10 cellular contexts compared by ENCODE assay signal in genomic region chr10:62806246-62806645, GRCh38. TPM values are rescaled to one million over a fixed set of nuclear protein-coding genes. Genes with fewer than 3 reads are reported as not detected.
A peak's percentile ranks its signal among the peaks of the same experiment; 100 is the strongest.
DNase-seq lines count a peak whose midpoint lies in the region; ATAC-seq, FAIRE-seq and TF ChIP-seq lines count a peak whose summit lies in the region.
"Had no signal": no experiment of that assay in that cellular context is flagged by ENCODE, and none has a peak within 500 bp of the region (broad histone marks: within the 10 kb centered on the region; RNA-seq: fewer than 3 reads in every experiment).

No MANE protein-coding gene starts in this region.

- no peaks in the 10 kb centered on the region for H3K27me3 ChIP-seq in BLaER1
- H3K27me3 ChIP-seq in IMR-90 (ENCODE audit: control insufficient read depth, insufficient read depth, low read length): no peaks in the 10 kb centered on the region
- no peaks in the 10 kb centered on the region for H3K27me3 ChIP-seq in bronchial epithelial cell (ENCODE audit: control insufficient read depth, insufficient read depth, low read length)

- CTCF ChIA-PET in IMR-90 (lab: Yijun Ruan, JAX): interaction anchor here (0.6 to 1.0 kb wide), 3 partner anchors 9 to 196 kb away, joined by 3 to 4 read pairs (median 3); no protein-coding TSS in a partner anchor

- no peak overlapping the region for H2BK20ac ChIP-seq in IMR-90 (ENCODE audit: low read depth, low read length)

- no CpG with 5 or more reads among the region's 1 CpG for WGBS in IMR-90 (ENCODE audit: extremely low coverage in 2 of 2, insufficient read length in 1 of 2), 2 experiments

- H3K9me3 ChIP-seq in BLaER1 (no peaks in the 10 kb centered on the region), IMR-90 (ENCODE audit: control insufficient read depth, insufficient read depth, low read length) (no peaks in the 10 kb centered on the region)

- TF ChIP-seq RAD21 in IMR-90 (IDR thresholded peaks at IDR 0.05; ENCODE audit: low read length): no peak

- H3K4me3 ChIP-seq in BLaER1 (peak overlapping the region; percentile 93), IMR-90 (ENCODE audit: insufficient read depth, low read depth, low read length) (peak overlapping the region; percentile 94), bronchial epithelial cell (ENCODE audit: low read depth, low read length) (peak overlapping the region; percentile 94)

- H4K8ac ChIP-seq in IMR-90 (ENCODE audit: low read depth in 2 of 2, low read length in 2 of 2): no peak overlapping the region

- H3K9me3 Mint-ChIP-seq in naive B cell: peaks cover 0 to 4% (median 0%) of the 10 kb centered on the region in 7 donors

- H3K4me1 Mint-ChIP-seq in naive B cell: peaks cover 27 to 40% (median 37%) of the 10 kb centered on the region in 3 donors

- no peak overlapping the region for H3K23ac ChIP-seq in IMR-90 (ENCODE audit: low read depth, low read length)

- no peak overlapping the region for H2BK120ac ChIP-seq in IMR-90 (ENCODE audit: low read depth, low read length)

- peak overlapping the region; percentile 71 to 99 (median 93) for H3K4me3 Mint-ChIP-seq in naive B cell

- no peak overlapping the region for H2AK9ac ChIP-seq in IMR-90 (replicated peaks; ENCODE audit: low read depth, low read length, poor library complexity)

- H3K4me1 ChIP-seq in BLaER1 (peaks cover 36% of the 10 kb centered on the region), IMR-90 (ENCODE audit: control insufficient read depth, insufficient read depth, low read length) (peaks cover 8% of the 10 kb centered on the region; the same call in 1 of the 2 replicates)

- H3K27me3 Mint-ChIP-seq in naive B cell: no peaks in the 10 kb centered on the region

- BruUV-seq in IMR-90 (replicated peaks; lab: Mats Ljungman, UMichigan): TSS peak; percentile 63

- ATAC-seq in IMR-90 (ENCODE audit: low read depth): no peak
- ATAC-seq in naive B cell (ENCODE audit: low read depth in 2 of 2): no peak
- no peak for ATAC-seq in GM19452 (IDR thresholded peaks at IDR 0.05; ENCODE audit: unreplicated experiment)

- dilution Hi-C loops in IMR-90 (cut with HindIII; ENCODE audit: low sequenced_read_pairs, unreplicated experiment): no loop called here

- no peak overlapping the region for H4K91ac ChIP-seq in IMR-90 (ENCODE audit: insufficient read depth, low read depth, low read length)

- no peak for TF ChIP-seq CTCF in IMR-90 (conservative IDR thresholded peaks at IDR 0.05; ENCODE audit: low read depth, low read length)
- no peak for TF ChIP-seq CTCF in bronchial epithelial cell (IDR thresholded peaks at IDR 0.05; ENCODE audit: insufficient read depth, low read length, severe bottlenecking)

- peaks cover 14 to 29% of the 10 kb centered on the region in 2 experiments for H3K79me1 ChIP-seq in IMR-90 (ENCODE audit: low read depth in 1 of 2, low read length in 2 of 2)

- no peaks in the 10 kb centered on the region for H3K36me3 Mint-ChIP-seq in naive B cell

- peaks cover 12% of the 10 kb centered on the region; the same call in 1 of the 2 replicates for H3K36me3 ChIP-seq in BLaER1
- H3K36me3 ChIP-seq in IMR-90 (ENCODE audit: control insufficient read depth, insufficient read depth, low read length): no peaks in the 10 kb centered on the region
- H3K36me3 ChIP-seq in bronchial epithelial cell (ENCODE audit: control insufficient read depth, insufficient read depth, low read length): no peaks in the 10 kb centered on the region

- H2AFZ ChIP-seq in IMR-90 (replicated peaks; ENCODE audit: low read length, poor library complexity): no peak overlapping the region

- H3K9ac ChIP-seq in BLaER1 (peak overlapping the region; percentile 92), IMR-90 (ENCODE audit: low read depth, low read length) (no peak overlapping the region; the same call in 1 of the 2 replicates)

- peak; percentile 25 for DNase-seq in IMR-90
- no peak for DNase-seq in bronchial epithelial cell (ENCODE audit: low read depth)
- no peak for DNase-seq in naive B cell
- no peak for DNase-seq in RPMI8226
- DNase-seq in OCI-M1 (lab: John Stamatoyannopoulos, UW): no peak
- no peak for DNase-seq in OCI-M2 (lab: John Stamatoyannopoulos, UW; ENCODE audit: unreplicated experiment)
- DNase-seq: NCI-H1417 treated with DMSO at 0.1 percent for 48 hours had no signal

- intact Hi-C loops in IMR-90 (cut with micrococcal nuclease): loop anchor here (2.0 to 10.0 kb wide), 2 partner anchors 169 to 761 kb away; no protein-coding TSS in a partner anchor

- H3K27ac ChIP-seq in BLaER1 (no peak overlapping the region), IMR-90 (ENCODE audit: insufficient read depth, low read length) (no peak overlapping the region)

- no peak overlapping the region for H3K4ac ChIP-seq in IMR-90 (ENCODE audit: low read depth, low read length)

- H2BK5ac ChIP-seq in IMR-90 (ENCODE audit: low read depth, low read length, poor library complexity, severe bottlenecking): no peak overlapping the region

- H4K20me1 ChIP-seq in BLaER1 (peaks cover 63% of the 10 kb centered on the region), IMR-90 (ENCODE audit: insufficient read depth, low read length) (peaks cover 18% of the 10 kb centered on the region)

- FAIRE-seq in bronchial epithelial cell (lab: Jason Lieb, UNC): no peak
- FAIRE-seq: colon had no signal

- TF ChIP-seq POLR2A in IMR-90 (IDR thresholded peaks at IDR 0.05; ENCODE audit: low read depth, low read length): no peak

- peak overlapping the region in 3 of 6 donors; percentile 69 to 98 (median 70) for H3K27ac Mint-ChIP-seq in naive B cell

- POLR2A ChIA-PET in IMR-90 (lab: Charles Lee; ENCODE audit: unreplicated experiment): no interaction called here

- H4K5ac ChIP-seq in IMR-90 (ENCODE audit: low read depth, low read length): no peak overlapping the region

- peak overlapping the region; percentile 93 for H3K4me2 ChIP-seq in BLaER1
- peak overlapping the region; percentile 90 for H3K4me2 ChIP-seq in IMR-90 (ENCODE audit: low read depth, low read length)

- H3K56ac ChIP-seq in IMR-90 (ENCODE audit: extremely low read depth, insufficient read depth, low read length): no peak overlapping the region

- no peak overlapping the region for H3K18ac ChIP-seq in IMR-90 (ENCODE audit: low read depth, low read length)

- no peaks in the 10 kb centered on the region for H3K9me1 ChIP-seq in IMR-90 (ENCODE audit: insufficient read depth, low read length)

- in situ Hi-C loops in IMR-90 (cut with MboI; ENCODE audit: low sequenced_read_pairs): loop anchor here (25.0 kb wide), 2 partner anchors 544 to 769 kb away; partner anchors contain the start of gene RTKN2

- H3K14ac ChIP-seq in IMR-90 (replicated peaks; ENCODE audit: low read depth, low read length): no peak overlapping the region

- H2AK5ac ChIP-seq in IMR-90 (ENCODE audit: low read depth, low read length): no peak overlapping the region

- no peak overlapping the region for H2BK15ac ChIP-seq in IMR-90 (ENCODE audit: low read depth, low read length)

TF ChIP-seq in IMR-90, 13 proteins besides CTCF, POLR2A, EP300 and RAD21:
- TF ChIP-seq MAFK (IDR thresholded peaks at IDR 0.05; ENCODE audit: low read depth, low read length) (no peak), USF2 (IDR thresholded peaks at IDR 0.05; ENCODE audit: low read depth, low read length) (no peak), CEBPB (IDR thresholded peaks at IDR 0.05; ENCODE audit: low read depth, low read length) (no peak), MAZ (IDR thresholded peaks at IDR 0.05; ENCODE audit: borderline replicate concordance, low read depth, low read length) (no peak), RCOR1 (IDR thresholded peaks at IDR 0.05; ENCODE audit: insufficient replicate concordance, low read length) (no peak), MXI1 (IDR thresholded peaks at IDR 0.05; ENCODE audit: borderline replicate concordance, low read depth, low read length) (no peak), CHD1 (IDR thresholded peaks at IDR 0.05; ENCODE audit: low read depth, low read length) (no peak), SMC3 (IDR thresholded peaks at IDR 0.05; ENCODE audit: low read depth, low read length) (no peak), BHLHE40 (IDR thresholded peaks at IDR 0.05; ENCODE audit: low read depth, low read length) (no peak)

RNA-seq across cellular contexts. Expression of gene ADO, which starts 1.7 kb away (rescaled TPM):
- total RNA-seq in IMR-90 (2012; rRNA removed) (8.1 and 11.4 TPM in 2 replicates), bronchial epithelial cell (12.2 and 16.3 TPM in 2 replicates)
- polyA plus RNA-seq in IMR-90 (2012; rRNA removed) (7.7 and 8.0 TPM in 2 replicates), naive B cell (ENCODE audit: low read depth in 6 of 6) (1 to 10 TPM; 1.4 to 4.9 (median 3.8) TPM)
- 3.7 and 7.4 TPM in 2 replicates for polyA plus RNA-seq in IMR-90 (2012; cell fraction: cytosol; rRNA removed)
- polyA plus RNA-seq in IMR-90 (2012; cell fraction: nucleus; rRNA removed; ENCODE audit: low replicate concordance): 2.4 and 3.5 TPM in 2 replicates

RNA-seq across cellular contexts. Expression of gene EGR2, which starts 9.9 kb away (rescaled TPM):
- 0.36 and 0.56 TPM in 2 replicates for total RNA-seq in IMR-90 (2012; rRNA removed)
- 1.2 TPM in 2 replicates for polyA plus RNA-seq in IMR-90 (2012; rRNA removed)
- polyA plus RNA-seq in IMR-90 (2012; cell fraction: cytosol; rRNA removed): 0.47 and 1.5 TPM in 2 replicates
- 4.2 and 4.6 TPM in 2 replicates for polyA plus RNA-seq in IMR-90 (2012; cell fraction: nucleus; rRNA removed; ENCODE audit: low replicate concordance)
- 0.13 and 0.26 TPM in 2 replicates for total RNA-seq in bronchial epithelial cell
- 1 to 10 TPM; 1.7 to 8.6 (median 3.5) TPM for polyA plus RNA-seq in naive B cell (ENCODE audit: low read depth in 6 of 6)
